Comparison of ENCODE assay signal across 8 cellular contexts in the genomic region with DNA sequence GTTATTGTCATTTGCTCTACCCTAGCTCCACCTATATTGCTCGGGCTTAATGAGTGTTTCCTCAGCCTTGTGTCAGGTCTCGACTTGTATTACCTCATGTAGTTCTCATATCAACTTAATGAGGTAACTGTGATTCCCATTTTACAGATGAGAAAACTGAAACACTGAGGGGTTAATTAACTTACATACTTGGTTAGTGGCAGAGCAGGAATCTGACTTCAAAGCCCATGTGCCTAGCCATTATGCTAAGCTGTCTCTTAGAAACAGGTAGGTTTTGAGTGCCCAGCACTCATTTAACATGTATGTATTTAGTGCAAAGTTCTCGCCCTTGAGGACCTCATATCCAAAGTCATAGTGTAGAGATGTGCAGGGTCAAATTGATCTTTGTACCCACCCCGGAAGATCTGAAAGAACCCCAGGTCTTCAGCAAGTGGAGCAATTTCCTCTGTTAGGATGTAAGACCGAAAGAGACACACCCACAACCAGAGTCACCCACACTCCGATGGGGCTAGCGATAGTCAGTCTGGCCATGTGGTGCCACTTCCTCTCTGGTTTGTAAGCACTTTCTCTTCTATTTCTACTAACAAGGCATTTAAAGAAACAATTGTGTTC.
DNase-seq lines count a peak whose midpoint lies in the region; ATAC-seq lines count a peak whose summit lies in the region.

No MANE protein-coding gene starts in this region.

- H3K4me1 Mint-ChIP-seq in activated naive CD4-positive, alpha-beta T cell treated with anti-CD3 and anti-CD28 coated beads, Interleukin-2, amount 50 U/mL, for 24 hours: peaks cover 90% of the 10 kb centered on the region

- no peaks in the 10 kb centered on the region for H3K27me3 Mint-ChIP-seq in activated naive CD4-positive, alpha-beta T cell treated with anti-CD3 and anti-CD28 coated beads, Interleukin-2, amount 50 U/mL, for 24 hours

- H3K27ac Mint-ChIP-seq in activated naive CD4-positive, alpha-beta T cell treated with anti-CD3 and anti-CD28 coated beads, Interleukin-2, amount 50 U/mL, for 24 hours: peak overlapping the region; percentile 96

- peaks cover 9% of the 10 kb centered on the region for H3K36me3 Mint-ChIP-seq in activated naive CD4-positive, alpha-beta T cell treated with anti-CD3 and anti-CD28 coated beads, Interleukin-2, amount 50 U/mL, for 24 hours

- H3K4me3 Mint-ChIP-seq in activated naive CD4-positive, alpha-beta T cell treated with anti-CD3 and anti-CD28 coated beads, Interleukin-2, amount 50 U/mL, for 24 hours: peak overlapping the region; percentile 72

- peaks cover 6% of the 10 kb centered on the region for H3K9me3 Mint-ChIP-seq in activated naive CD4-positive, alpha-beta T cell treated with anti-CD3 and anti-CD28 coated beads, Interleukin-2, amount 50 U/mL, for 24 hours

- peak; percentile 95 for ATAC-seq in GM18907 (IDR thresholded peaks at IDR 0.05; ENCODE audit: unreplicated experiment)
- peak; percentile 87 for ATAC-seq in HG03060 (IDR thresholded peaks at IDR 0.05; ENCODE audit: low read depth, unreplicated experiment)

- DNase-seq in T follicular helper cell (ENCODE audit: low read depth) (peak; percentile 42), D341Med (ENCODE audit: low spot score) (no peak), NCI-H446 treated with DMSO at 0.1 percent for 48 hours (lab: John Stamatoyannopoulos, UW) (no peak), HT-29 (ENCODE audit: low spot score) (no peak)
- peak; percentile 12 to 43 for DNase-seq in stimulated activated CD4-positive, alpha-beta T cell treated with anti-CD3 and anti-CD28 coated beads, Interleukin-1b, Interleukin-23, amount 100 ng/mL, for 4 hours (ENCODE audit: low read depth in 2 of 2)

Comparison
In these comparisons a context has a peak if more than half of its experiments do, and no peak if none do; other contexts are left out.
1. DNase-seq: peak in T follicular helper cell (single experiment) and stimulated activated CD4-positive, alpha-beta T cell treated with anti-CD3 and anti-CD28 coated beads, Interleukin-1b, Interleukin-23, amount 100 ng/mL, for 4 hours (2 of 2); none in D341Med (single experiment), NCI-H446 treated with DMSO at 0.1 percent for 48 hours (single experiment) and HT-29 (single experiment).